In genomic region chr9:127853312-127854168, GRCh38 we compare ENCODE assay signal across 1 cellular context.
TF ChIP-seq lines count a peak whose summit lies in the region.

No MANE protein-coding gene starts in this region.

TF ChIP-seq in H1, 55 proteins besides CTCF, POLR2A, EP300 and RAD21:
- TF ChIP-seq SIRT6 (IDR thresholded peaks at IDR 0.05; ENCODE audit: low read length) (no peak), ZNF274 (IDR thresholded peaks at IDR 0.05; ENCODE audit: borderline replicate concordance, extremely low read depth, low read length) (no peak), GABPA (IDR thresholded peaks at IDR 0.05; ENCODE audit: borderline replicate concordance, insufficient read depth, low read length) (no peak), TCF12 (IDR thresholded peaks at IDR 0.05; ENCODE audit: low read depth, low read length) (no peak), TEAD4 (IDR thresholded peaks at IDR 0.05; ENCODE audit: low read depth, low read length) (no peak), CHD1 (IDR thresholded peaks at IDR 0.05; ENCODE audit: low read depth, low read length) (no peak), SP2 (IDR thresholded peaks at IDR 0.05; ENCODE audit: low read length) (no peak), E2F6 (IDR thresholded peaks at IDR 0.05) (no peak)
TF ChIP-seq in H1: peak in this region for 0.
